Comparison of ENCODE assay signal across 8 cellular contexts in genomic region chr3:49511631-49512030, GRCh38. TPM values are rescaled to one million over a fixed set of nuclear protein-coding genes. Genes with fewer than 3 reads are reported as not detected.
"Had no signal": no experiment of that assay in that cellular context is flagged by ENCODE, and none has a peak within 500 bp of the region (broad histone marks: within the 10 kb centered on the region; RNA-seq: fewer than 3 reads in every experiment).

No MANE protein-coding gene starts in this region.

- FAIRE-seq: H1, H54, HepG2 had no signal

- DNase-seq: H9, HCEC 1CT, KBM-7 had no signal

- H3K4me3 ChIP-seq: GM23338 had no signal

RNA-seq across cellular contexts. Expression of gene BSN, which starts 42.6 kb away (rescaled TPM):
- total RNA-seq: HT-29 had no signal
